17 cellular contexts compared by ENCODE assay signal in the genomic region with DNA sequence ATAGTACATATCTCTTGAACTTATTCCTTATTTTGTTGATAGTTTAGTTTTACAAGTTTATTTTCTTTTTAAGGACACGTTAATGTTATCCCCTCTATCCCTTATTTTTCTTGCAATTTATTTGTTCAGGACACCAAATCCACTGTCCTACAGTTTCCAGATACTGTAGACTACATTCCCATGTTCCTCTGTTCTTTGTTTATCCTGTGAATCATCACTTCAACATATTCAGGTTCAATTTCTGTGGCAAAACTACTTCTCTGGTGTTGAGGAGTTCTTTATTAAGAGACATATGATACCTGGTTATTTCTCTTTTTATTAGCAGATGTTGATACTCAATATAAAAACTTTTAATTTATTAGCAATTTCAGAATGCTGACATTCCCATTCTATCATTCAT.
A peak's percentile ranks its signal among the peaks of the same experiment; 100 is the strongest.
DNase-seq lines count a peak whose midpoint lies in the region; TF ChIP-seq lines count a peak whose summit lies in the region.
"Had no signal": no experiment of that assay in that cellular context is flagged by ENCODE, and none has a peak within 500 bp of the region (broad histone marks: within the 10 kb centered on the region; RNA-seq: fewer than 3 reads in every experiment).

No MANE protein-coding gene starts in this region.

- TF ChIP-seq CTCF in AG04449 (IDR thresholded peaks at IDR 0.05; ENCODE audit: insufficient read depth, low read length, missing control alignments): no peak
- TF ChIP-seq CTCF in HFFc6 (IDR thresholded peaks at IDR 0.05): no peak
- TF ChIP-seq CTCF in astrocyte of the spinal cord (IDR thresholded peaks at IDR 0.05; ENCODE audit: low read depth, low read length): no peak
- no peak for TF ChIP-seq CTCF in kidney epithelial cell (IDR thresholded peaks at IDR 0.05; ENCODE audit: insufficient read depth, low read length, poor library complexity, severe bottlenecking)

- H3K9me3 Mint-ChIP-seq in HFFc6: no peaks in the 10 kb centered on the region
- H3K9me3 Mint-ChIP-seq: activated naive CD4-positive, alpha-beta T cell treated with anti-CD3 and anti-CD28 coated beads for 36 hours; type B pancreatic cell had no signal

- peaks cover 28% of the 10 kb centered on the region for H3K4me1 Mint-ChIP-seq in HFFc6 (ENCODE audit: low read depth)

- in situ Hi-C loops in astrocyte of the spinal cord (cut with HindIII; ENCODE audit: low sequenced_read_pairs) (no loop called here), KBM-7 (cut with MboI; ENCODE audit: low pct_unique_long_range_greater_than_20kb, low sequenced_read_pairs) (no loop called here), G401 (cut with HindIII; ENCODE audit: low sequenced_read_pairs) (no loop called here)

- CTCF ChIA-PET in AG04449 (lab: Yijun Ruan, JAX): interaction anchor here (1.0 kb wide), 1 partner anchor 38 kb away, joined by 3 read pairs; no protein-coding TSS in a partner anchor

- no peaks in the 10 kb centered on the region for H3K36me3 ChIP-seq in kidney epithelial cell (ENCODE audit: control insufficient read depth, insufficient read depth, low read length)

- no peaks in the 10 kb centered on the region; the same call in 1 of the 2 replicates for H3K27me3 Mint-ChIP-seq in HFFc6 (ENCODE audit: insufficient read depth)
- H3K27me3 Mint-ChIP-seq: type B pancreatic cell had no signal

- H3K4me3 ChIP-seq in AG04449 (ENCODE audit: low read depth, low read length): no peak overlapping the region
- no peak overlapping the region for H3K4me3 ChIP-seq in astrocyte of the spinal cord (ENCODE audit: low read depth, low read length)
- H3K4me3 ChIP-seq in kidney epithelial cell (ENCODE audit: low read depth, low read length): no peak overlapping the region
- H3K4me3 ChIP-seq: skin epidermis had no signal

- POLR2A ChIA-PET in AG04449 (lab: Yijun Ruan, JAX): no interaction called here

- no peaks in the 10 kb centered on the region for H3K27me3 ChIP-seq in kidney epithelial cell (ENCODE audit: control insufficient read depth, insufficient read depth, low read length)

- H3K27ac Mint-ChIP-seq in HFFc6: no peak overlapping the region
- H3K27ac Mint-ChIP-seq: activated naive CD4-positive, alpha-beta T cell treated with anti-CD3 and anti-CD28 coated beads for 36 hours; type B pancreatic cell had no signal

- H3K36me3 Mint-ChIP-seq in HFFc6 (ENCODE audit: low read depth): peaks cover 16% of the 10 kb centered on the region

- no peak overlapping the region for H3K4me3 Mint-ChIP-seq in HFFc6
- H3K4me3 Mint-ChIP-seq: activated naive CD4-positive, alpha-beta T cell treated with anti-CD3 and anti-CD28 coated beads for 36 hours; type B pancreatic cell had no signal

- DNase-seq in AG04449 (ENCODE audit: low read depth, low spot score): peak; percentile 9
- peak; percentile 8 for DNase-seq in HFFc6
- peak; percentile 58 for DNase-seq in astrocyte of the spinal cord (ENCODE audit: low read depth, low spot score)
- peak; percentile 2 for DNase-seq in kidney epithelial cell (ENCODE audit: low read depth)
- no peak for DNase-seq in mesenteric fat pad (ENCODE audit: low spot score)
- no peak for DNase-seq in SHP77 treated with DMSO at 0.1 percent for 48 hours (lab: John Stamatoyannopoulos, UW)
- no peak for DNase-seq in KBM-7
- no peak for DNase-seq in G401 (ENCODE audit: low spot score)
- DNase-seq: activated CD8-positive, alpha-beta memory T cell treated with anti-CD3 and anti-CD28 coated beads, Interleukin-2, amount 50 U/mL, for 4 hours; activated naive CD4-positive, alpha-beta T cell treated with anti-CD3 and anti-CD28 coated beads for 36 hours; cerebellar nuclear complex; COR-L47; kidney; NCI-H1436 treated with DMSO at 0.1 percent for 48 hours; T1000 had no signal

Comparison
In these comparisons a context has a peak if more than half of its experiments do, and no peak if none do; other contexts are left out.
1. DNase-seq: peak in AG04449 (single experiment), HFFc6 (single experiment), astrocyte of the spinal cord (single experiment) and kidney epithelial cell (single experiment); none in mesenteric fat pad (single experiment), SHP77 treated with DMSO at 0.1 percent for 48 hours (single experiment), KBM-7 (single experiment) and G401 (single experiment).